Comparison of ENCODE assay signal across 9 cellular contexts in the genomic region with DNA sequence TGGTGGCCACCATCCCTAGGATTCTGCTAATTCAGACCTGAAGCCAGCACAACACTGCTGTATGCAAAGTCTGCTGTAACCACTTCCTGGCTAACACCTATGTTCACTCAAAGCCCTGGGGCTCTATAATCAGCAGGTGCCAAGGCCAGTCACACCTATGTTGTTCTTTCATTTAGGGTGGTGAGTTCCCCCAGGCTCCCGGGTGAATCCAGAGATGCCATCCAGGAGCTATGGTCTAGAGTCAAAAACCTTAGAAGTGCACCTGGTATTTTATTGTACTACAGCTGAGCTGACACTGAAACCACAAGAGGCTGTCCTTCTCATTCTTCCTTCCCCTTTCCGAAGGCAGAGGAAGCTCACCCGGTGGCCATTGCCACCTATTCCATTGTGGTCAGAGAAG. TPM values are rescaled to one million over a fixed set of nuclear protein-coding genes. Genes with fewer than 3 reads are reported as not detected.
DNase-seq lines count a peak whose midpoint lies in the region; ATAC-seq, FAIRE-seq and TF ChIP-seq lines count a peak whose summit lies in the region.
"Had no signal": no experiment of that assay in that cellular context is flagged by ENCODE, and none has a peak within 500 bp of the region (broad histone marks: within the 10 kb centered on the region; RNA-seq: fewer than 3 reads in every experiment).

No MANE protein-coding gene starts in this region.

- no peak overlapping the region for H3K4me3 ChIP-seq in DND-41 (ENCODE audit: low read depth in 1 of 2, low read length in 2 of 2)
- H3K4me3 ChIP-seq in effector memory CD4-positive, alpha-beta T cell (ENCODE audit: insufficient read depth, low read depth, low read length, poor library complexity, severe bottlenecking) = no peak overlapping the region

- no peaks in the 10 kb centered on the region for H3K79me2 ChIP-seq in DND-41 (ENCODE audit: insufficient read depth, low read length)

- DNase-seq in DND-41 = peak; percentile 33
- no peak for DNase-seq in dermis blood vessel endothelial cell
- no peak for DNase-seq in D721Med (ENCODE audit: insufficient read length, low spot score)
- DNase-seq in effector memory CD4-positive, alpha-beta T cell = no peak
- no peak for DNase-seq in SK-N-DZ (ENCODE audit: low spot score)

- H4K20me1 ChIP-seq in DND-41 (ENCODE audit: insufficient read depth, low read length) = no peaks in the 10 kb centered on the region

- TF ChIP-seq CTCF in DND-41 (IDR thresholded peaks at IDR 0.05; ENCODE audit: borderline replicate concordance, extremely low read depth, low read length, poor library complexity, severe bottlenecking) = no peak
- no peak for TF ChIP-seq CTCF in D721Med (IDR thresholded peaks at IDR 0.05; ENCODE audit: insufficient read depth, missing control alignments)

- H3K36me3 ChIP-seq in DND-41 (ENCODE audit: insufficient read depth, low read length) = no peaks in the 10 kb centered on the region
- no peaks in the 10 kb centered on the region for H3K36me3 ChIP-seq in effector memory CD4-positive, alpha-beta T cell (ENCODE audit: control insufficient read depth, insufficient read depth, low read length)

- ATAC-seq in DND-41 (ENCODE audit: insufficient read depth, low read depth) = peak; percentile 83
- ATAC-seq in GM19351 (IDR thresholded peaks at IDR 0.05; ENCODE audit: unreplicated experiment) = peak; percentile 94
- peak; percentile 98 for ATAC-seq in HG03196 (IDR thresholded peaks at IDR 0.05; ENCODE audit: unreplicated experiment)
- ATAC-seq in activated CD4-positive, CD25-positive, alpha-beta regulatory T cell treated with anti-CD3 and anti-CD28 coated beads, Interleukin-2, amount 50 U/mL, for 24 hours = peak; percentile 85 to 90

- no peaks in the 10 kb centered on the region for H3K27me3 ChIP-seq in DND-41 (ENCODE audit: insufficient read depth, low read length, poor library complexity)
- no peaks in the 10 kb centered on the region for H3K27me3 ChIP-seq in effector memory CD4-positive, alpha-beta T cell (replicated peaks; ENCODE audit: control insufficient read depth, insufficient read depth, low read length, poor library complexity, severe bottlenecking)

- H3K4me2 ChIP-seq in DND-41 (ENCODE audit: insufficient read depth, low read length) = no peak overlapping the region

- no peak overlapping the region for H3K9ac ChIP-seq in DND-41 (ENCODE audit: low read depth, low read length)

- peaks cover 8% of the 10 kb centered on the region for H3K4me1 ChIP-seq in DND-41 (ENCODE audit: insufficient read depth, low read length)
- H3K4me1 ChIP-seq in effector memory CD4-positive, alpha-beta T cell (ENCODE audit: control insufficient read depth, insufficient read depth, low read length, poor library complexity, severe bottlenecking) = no peaks in the 10 kb centered on the region

- H3K9me3 ChIP-seq in DND-41 (ENCODE audit: insufficient read depth, low read length, severe bottlenecking) = peaks cover 6% of the 10 kb centered on the region
- H3K9me3 ChIP-seq in effector memory CD4-positive, alpha-beta T cell (ENCODE audit: control insufficient read depth, low read length) = no peaks in the 10 kb centered on the region

- no peak for FAIRE-seq in D721Med (lab: Jason Lieb, UNC)
- FAIRE-seq: H1 had no signal

- H3K27ac ChIP-seq in DND-41 (ENCODE audit: low read length) = no peak overlapping the region
- H3K27ac ChIP-seq in effector memory CD4-positive, alpha-beta T cell (ENCODE audit: insufficient read depth, low read length, poor library complexity, severe bottlenecking) = no peak overlapping the region

- H2AFZ ChIP-seq in DND-41 (ENCODE audit: low read depth, low read length) = no peak overlapping the region

RNA-seq across cellular contexts. Expression of a gene that starts 46.2 kb away (rescaled TPM):
- total RNA-seq in dermis blood vessel endothelial cell = 1.2 and 1.5 TPM in 2 replicates
- 0.12 TPM in 1 of 2 replicates, not detected in the other for polyA plus RNA-seq in SK-N-DZ (2014; cell fraction: cytosol; rRNA removed)
- not detected in 2 replicates for polyA plus RNA-seq in SK-N-DZ (2014; cell fraction: nucleus; rRNA removed)
